ENCODE assay signal across 34 cellular contexts in the genomic region with DNA sequence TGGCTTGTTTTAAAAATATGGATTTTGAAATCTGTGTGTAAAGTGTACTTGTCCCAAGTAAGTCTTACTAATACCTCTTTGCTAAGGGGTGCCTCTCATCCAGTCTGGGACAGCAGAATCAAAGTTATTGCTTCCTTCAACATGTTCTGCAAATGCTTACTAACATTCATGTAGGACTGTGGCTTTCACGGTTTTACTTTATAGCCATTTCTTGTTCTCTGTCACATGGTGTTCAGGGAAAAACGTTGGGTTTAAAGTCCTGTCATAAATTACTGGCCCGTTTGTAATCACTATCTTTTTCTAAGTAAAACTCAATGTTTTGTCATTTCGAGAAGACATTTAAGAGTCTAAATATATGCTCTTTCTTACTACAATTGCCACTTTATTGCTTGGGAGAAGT.
"Had no signal": no experiment of that assay in that cellular context is flagged by ENCODE, and none has a peak within 500 bp of the region (broad histone marks: within the 10 kb centered on the region; RNA-seq: fewer than 3 reads in every experiment).

No MANE protein-coding gene starts in this region.

- H3K4me3 Mint-ChIP-seq: activated B cell treated with CpG ODN at 0.5 μM for 24 hours; activated CD4-positive, alpha-beta memory T cell treated with anti-CD3 and anti-CD28 coated beads for 36 hours; activated CD4-positive, alpha-beta T cell treated with anti-CD3 and anti-CD28 coated beads, Interleukin-2, amount 10 ng/mL, durations not matched to agents 24 days and 14 days; activated CD8-positive, alpha-beta T cell treated with anti-CD3 and anti-CD28 coated beads for 36 hours; activated naive CD4-positive, alpha-beta T cell treated with anti-CD3 and anti-CD28 coated beads for 36 hours; activated naive CD8-positive, alpha-beta T cell treated with anti-CD3 and anti-CD28 coated beads, Interleukin-2, amount 10 ng/mL, durations not matched to agents 7 days and 5 days; activated naive CD8-positive, alpha-beta T cell treated with anti-CD3 and anti-CD28 coated beads, Interleukin-2, amount 50 U/mL, for 24 hours; activated T-cell treated with anti-CD3 and anti-CD28 coated beads, Interleukin-2, amount 50 U/mL, for 4 hours; activated T-cell treated with anti-CD3 and anti-CD28 coated beads, Interleukin-2, amount 50 U/mL, for 72 hours; activated T-helper 1 cell treated with anti-CD3 and anti-CD28 coated beads, Interleukin-12 subunit alpha, Interleukin-12 subunit beta, Interleukin-2, Interleukin-4 antibody, amounts not matched to agents 30 ng/mL and 10 ng/mL and 1 ng/mL, durations not matched to agents 14 hours and 24 hours and 36 hours; activated T-helper 17 cell treated with anti-CD3 and anti-CD28 coated beads, Interleukin-2, amount 50 U/mL, for 72 hours; T-cell; T-helper 17 cell had no signal

- H3K9me3 Mint-ChIP-seq: activated B cell treated with CpG ODN at 0.5 μM for 24 hours; activated CD4-positive, alpha-beta memory T cell treated with anti-CD3 and anti-CD28 coated beads for 36 hours; activated CD4-positive, alpha-beta T cell treated with anti-CD3 and anti-CD28 coated beads, Interleukin-2, amount 10 ng/mL, durations not matched to agents 24 days and 14 days; activated CD8-positive, alpha-beta T cell treated with anti-CD3 and anti-CD28 coated beads for 36 hours; activated naive CD4-positive, alpha-beta T cell treated with anti-CD3 and anti-CD28 coated beads for 36 hours; activated naive CD4-positive, alpha-beta T cell treated with anti-CD3 and anti-CD28 coated beads, Interleukin-2, amount 50 U/mL, for 72 hours; activated naive CD8-positive, alpha-beta T cell treated with anti-CD3 and anti-CD28 coated beads, Interleukin-2, amount 10 ng/mL, durations not matched to agents 7 days and 5 days; activated naive CD8-positive, alpha-beta T cell treated with anti-CD3 and anti-CD28 coated beads, Interleukin-2, amount 50 U/mL, for 24 hours; activated T-cell treated with anti-CD3 and anti-CD28 coated beads, Interleukin-2, amount 50 U/mL, for 4 hours; activated T-cell treated with anti-CD3 and anti-CD28 coated beads, Interleukin-2, amount 50 U/mL, for 72 hours; activated T-helper 1 cell treated with anti-CD3 and anti-CD28 coated beads, Interleukin-12 subunit alpha, Interleukin-12 subunit beta, Interleukin-2, Interleukin-4 antibody, amounts not matched to agents 30 ng/mL and 10 ng/mL and 1 ng/mL, durations not matched to agents 14 hours and 24 hours and 36 hours; activated T-helper 17 cell treated with anti-CD3 and anti-CD28 coated beads, Interleukin-2, amount 50 U/mL, for 72 hours had no signal

- H3K36me3 Mint-ChIP-seq: activated CD4-positive, alpha-beta memory T cell treated with anti-CD3 and anti-CD28 coated beads for 36 hours; activated naive CD4-positive, alpha-beta T cell treated with anti-CD3 and anti-CD28 coated beads, Interleukin-2, amount 50 U/mL, for 72 hours; activated naive CD8-positive, alpha-beta T cell treated with anti-CD3 and anti-CD28 coated beads, Interleukin-2, amount 10 ng/mL, durations not matched to agents 7 days and 5 days; T-cell had no signal

- H3K4me3 ChIP-seq: adrenal gland, body of pancreas, breast epithelium had no signal

- H3K27me3 ChIP-seq: adrenal gland, body of pancreas, brain microvascular endothelial cell, breast epithelium had no signal

- H3K9me3 ChIP-seq: adrenal gland, body of pancreas, breast epithelium had no signal

- H3K27ac Mint-ChIP-seq: activated B cell treated with CpG ODN at 0.5 μM for 24 hours; activated CD4-positive, alpha-beta memory T cell treated with anti-CD3 and anti-CD28 coated beads for 36 hours; activated CD4-positive, alpha-beta T cell treated with anti-CD3 and anti-CD28 coated beads, Interleukin-2, amount 10 ng/mL, durations not matched to agents 24 days and 14 days; activated CD8-positive, alpha-beta T cell treated with anti-CD3 and anti-CD28 coated beads for 36 hours; activated naive CD4-positive, alpha-beta T cell treated with anti-CD3 and anti-CD28 coated beads for 36 hours; activated naive CD4-positive, alpha-beta T cell treated with anti-CD3 and anti-CD28 coated beads, Interleukin-2, amount 50 U/mL, for 72 hours; activated naive CD8-positive, alpha-beta T cell treated with anti-CD3 and anti-CD28 coated beads, Interleukin-2, amount 10 ng/mL, durations not matched to agents 7 days and 5 days; activated naive CD8-positive, alpha-beta T cell treated with anti-CD3 and anti-CD28 coated beads, Interleukin-2, amount 50 U/mL, for 24 hours; activated T-cell treated with anti-CD3 and anti-CD28 coated beads, Interleukin-2, amount 50 U/mL, for 72 hours; activated T-helper 1 cell treated with anti-CD3 and anti-CD28 coated beads, Interleukin-12 subunit alpha, Interleukin-12 subunit beta, Interleukin-2, Interleukin-4 antibody, amounts not matched to agents 30 ng/mL and 10 ng/mL and 1 ng/mL, durations not matched to agents 14 hours and 24 hours and 36 hours; activated T-helper 17 cell treated with anti-CD3 and anti-CD28 coated beads, Interleukin-2, amount 50 U/mL, for 72 hours; T-cell; T-helper 17 cell had no signal

- H3K27ac ChIP-seq: adrenal gland, body of pancreas, brain microvascular endothelial cell, breast epithelium, VCaP had no signal

- H3K27me3 Mint-ChIP-seq: activated B cell treated with CpG ODN at 0.5 μM for 24 hours; activated CD4-positive, alpha-beta memory T cell treated with anti-CD3 and anti-CD28 coated beads for 36 hours; activated CD4-positive, alpha-beta T cell treated with anti-CD3 and anti-CD28 coated beads, Interleukin-2, amount 10 ng/mL, durations not matched to agents 24 days and 14 days; activated CD8-positive, alpha-beta T cell treated with anti-CD3 and anti-CD28 coated beads for 36 hours; activated naive CD8-positive, alpha-beta T cell treated with anti-CD3 and anti-CD28 coated beads, Interleukin-2, amount 10 ng/mL, durations not matched to agents 7 days and 5 days; activated naive CD8-positive, alpha-beta T cell treated with anti-CD3 and anti-CD28 coated beads, Interleukin-2, amount 50 U/mL, for 24 hours; activated T-helper 17 cell treated with anti-CD3 and anti-CD28 coated beads, Interleukin-2, amount 50 U/mL, for 72 hours; T-helper 17 cell had no signal

- DNase-seq: activated B cell treated with CpG ODN at 0.5 μM for 24 hours; activated CD4-positive, alpha-beta memory T cell treated with anti-CD3 and anti-CD28 coated beads for 36 hours; activated CD4-positive, alpha-beta T cell treated with anti-CD3 and anti-CD28 coated beads for 4 hours; activated CD4-positive, alpha-beta T cell treated with anti-CD3 and anti-CD28 coated beads, Interleukin-2, amount 10 ng/mL, durations not matched to agents 24 days and 14 days; activated CD4-positive, alpha-beta T cell treated with anti-CD3 and anti-CD28 coated beads, Interleukin-2, amount 50 U/mL, for 1 hour; activated CD4-positive, alpha-beta T cell treated with anti-CD3 and anti-CD28 coated beads, Interleukin-2, amount 50 U/mL, for 4 hours; activated CD4-positive, CD25-positive, alpha-beta regulatory T cell treated with anti-CD3 and anti-CD28 coated beads, Interleukin-2, amount 50 U/mL, for 72 hours; activated CD8-positive, alpha-beta memory T cell treated with anti-CD3 and anti-CD28 coated beads, Interleukin-2, amount 50 U/mL, for 4 hours; activated CD8-positive, alpha-beta T cell treated with anti-CD3 and anti-CD28 coated beads for 36 hours; activated effector memory CD4-positive, alpha-beta T cell treated with anti-CD3 and anti-CD28 coated beads, Interleukin-2, amount 50 U/mL, for 16 hours; activated gamma-delta T cell treated with Interleukin-2 at 50 U/mL for 16 hours; activated naive CD4-positive, alpha-beta T cell; activated naive CD4-positive, alpha-beta T cell treated with anti-CD3 and anti-CD28 coated beads for 36 hours; activated naive CD4-positive, alpha-beta T cell treated with anti-CD3 and anti-CD28 coated beads, Interleukin-2, amount 50 U/mL, for 16 hours; activated naive CD8-positive, alpha-beta T cell treated with anti-CD3 and anti-CD28 coated beads, Interleukin-2, amount 10 ng/mL, durations not matched to agents 7 days and 5 days; activated naive CD8-positive, alpha-beta T cell treated with anti-CD3 and anti-CD28 coated beads, Interleukin-2, amount 50 U/mL, for 24 hours; activated T-cell treated with anti-CD3 and anti-CD28 coated beads for 4 hours; activated T-cell treated with anti-CD3 and anti-CD28 coated beads, Interleukin-2, amount 50 U/mL, for 1 hour; activated T-cell treated with anti-CD3 and anti-CD28 coated beads, Interleukin-2, amount 50 U/mL, for 4 hours; activated T-cell treated with anti-CD3 and anti-CD28 coated beads, Interleukin-2, amount 50 U/mL, for 72 hours; adrenal gland; amniotic stem cell; aorta; body of pancreas; brain microvascular endothelial cell; central memory CD4-positive, alpha-beta T cell; T-cell; T-helper 17 cell; T1000 had no signal

- ATAC-seq: activated CD8-positive, alpha-beta T cell treated with anti-CD3 and anti-CD28 coated beads for 36 hours; activated naive CD4-positive, alpha-beta T cell treated with anti-CD3 and anti-CD28 coated beads, Interleukin-2, amount 50 U/mL, for 72 hours; activated naive CD8-positive, alpha-beta T cell treated with anti-CD3 and anti-CD28 coated beads, Interleukin-2, amount 50 U/mL, for 24 hours; activated T-cell treated with anti-CD3 and anti-CD28 coated beads, Interleukin-2, amount 50 U/mL, for 4 hours; activated T-cell treated with anti-CD3 and anti-CD28 coated beads, Interleukin-2, amount 50 U/mL, for 72 hours; activated T-helper 17 cell treated with anti-CD3 and anti-CD28 coated beads, Interleukin-2, amount 50 U/mL, for 72 hours; body of pancreas; T-cell; T-helper 17 cell had no signal

- H3K4me1 Mint-ChIP-seq: activated B cell treated with CpG ODN at 0.5 μM for 24 hours; activated CD4-positive, alpha-beta T cell treated with anti-CD3 and anti-CD28 coated beads, Interleukin-2, amount 10 ng/mL, durations not matched to agents 24 days and 14 days; activated naive CD8-positive, alpha-beta T cell treated with anti-CD3 and anti-CD28 coated beads, Interleukin-2, amount 10 ng/mL, durations not matched to agents 7 days and 5 days; activated naive CD8-positive, alpha-beta T cell treated with anti-CD3 and anti-CD28 coated beads, Interleukin-2, amount 50 U/mL, for 24 hours; activated T-helper 17 cell treated with anti-CD3 and anti-CD28 coated beads, Interleukin-2, amount 50 U/mL, for 72 hours; T-cell; T-helper 17 cell had no signal

- H3K4me1 ChIP-seq: adrenal gland, breast epithelium had no signal

- H3K36me3 ChIP-seq: adrenal gland, brain microvascular endothelial cell, breast epithelium had no signal
